ENCODE assay signal across 23 cellular contexts in the genomic region with DNA sequence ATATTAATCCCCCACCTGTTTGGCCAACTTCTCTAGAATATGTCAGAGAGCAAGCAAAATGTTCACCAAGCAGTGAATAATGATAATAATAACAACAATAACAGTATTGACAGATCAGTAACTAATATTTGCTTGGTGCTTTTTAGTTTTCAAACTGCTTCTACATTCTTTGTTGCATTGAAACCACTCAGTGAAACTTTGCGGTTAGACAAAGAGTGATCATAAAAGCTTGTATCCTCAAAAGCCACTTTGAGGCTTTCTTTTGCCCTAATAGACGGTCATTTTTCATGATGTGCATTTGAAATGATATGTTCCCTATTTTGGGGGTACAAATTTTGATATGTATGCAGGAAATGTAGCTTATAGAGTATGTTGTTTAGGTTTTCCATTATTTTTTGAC. TPM values are rescaled to one million over a fixed set of nuclear protein-coding genes. Genes with fewer than 3 reads are reported as not detected.
"Had no signal": no experiment of that assay in that cellular context is flagged by ENCODE, and none has a peak within 500 bp of the region (broad histone marks: within the 10 kb centered on the region; RNA-seq: fewer than 3 reads in every experiment).

No MANE protein-coding gene starts in this region.

- H3K27ac ChIP-seq: brain microvascular endothelial cell, coronary artery, dorsolateral prefrontal cortex, VCaP had no signal

- DNase-seq: activated CD4-positive, alpha-beta memory T cell treated with anti-CD3 and anti-CD28 coated beads, Interleukin-2, amount 10 ng/mL, durations not matched to agents 7 days and 5 days; activated CD4-positive, alpha-beta T cell treated with anti-CD3 and anti-CD28 coated beads for 1 hour; activated CD4-positive, alpha-beta T cell treated with anti-CD3 and anti-CD28 coated beads for 4 hours; activated CD4-positive, alpha-beta T cell treated with anti-CD3 and anti-CD28 coated beads, Interleukin-2, amount 10 ng/mL, durations not matched to agents 7 days and 5 days; activated CD4-positive, alpha-beta T cell treated with anti-CD3 and anti-CD28 coated beads, Interleukin-2, amount 50 U/mL, for 4 hours; activated effector memory CD4-positive, alpha-beta T cell treated with Interleukin-2 at 50 U/mL for 16 hours; activated gamma-delta T cell treated with Interleukin-2 at 50 U/mL for 16 hours; activated naive CD4-positive, alpha-beta T cell treated with anti-CD3 and anti-CD28 coated beads, Interleukin-2, amount 50 U/mL, for 16 hours; activated naive CD4-positive, alpha-beta T cell treated with Interleukin-2 at 50 U/mL for 16 hours; activated T-cell treated with anti-CD3 and anti-CD28 coated beads, Interleukin-2, amount 50 U/mL, for 4 hours; amniotic stem cell; anterior cingulate cortex; brain microvascular endothelial cell; dorsolateral prefrontal cortex; effector memory CD4-positive, alpha-beta T cell; foreskin fibroblast; head of caudate nucleus; hippocampal formation had no signal

- H3K4me3 ChIP-seq: coronary artery, dorsolateral prefrontal cortex had no signal

- ATAC-seq: activated T-cell treated with anti-CD3 and anti-CD28 coated beads, Interleukin-2, amount 50 U/mL, for 4 hours; activated T-helper 17 cell treated with anti-CD3 and anti-CD28 coated beads, Interleukin-2, amount 50 U/mL, for 72 hours; esophagus mucosa; WTC11 had no signal

- H3K27me3 ChIP-seq: brain microvascular endothelial cell, dorsolateral prefrontal cortex had no signal

RNA-seq across cellular contexts. Expression of gene PTGS1, which starts 43.6 kb away (rescaled TPM):
- total RNA-seq: activated CD4-positive, alpha-beta T cell treated with anti-CD3 and anti-CD28 coated beads, Interleukin-2, amount 10 ng/mL, durations not matched to agents 7 days and 5 days had no signal
